ENCODE assay signal across 19 cellular contexts in genomic region chr4:5732158-5732557, GRCh38. TPM values are rescaled to one million over a fixed set of nuclear protein-coding genes. Genes with fewer than 3 reads are reported as not detected.
A peak's percentile ranks its signal among the peaks of the same experiment; 100 is the strongest.
DNase-seq lines count a peak whose midpoint lies in the region; ATAC-seq and TF ChIP-seq lines count a peak whose summit lies in the region.
"Had no signal": no experiment of that assay in that cellular context is flagged by ENCODE, and none has a peak within 500 bp of the region (broad histone marks: within the 10 kb centered on the region; RNA-seq: fewer than 3 reads in every experiment).

No MANE protein-coding gene starts in this region.

- peak overlapping the region in 5 of 7 donors; percentile 76 to 90 (median 81) for H3K27ac Mint-ChIP-seq in CD14-positive monocyte
- H3K27ac Mint-ChIP-seq: CD4-positive, alpha-beta T cell; CD8-positive, alpha-beta memory T cell; HFFc6 had no signal

- H3K36me3 Mint-ChIP-seq in CD14-positive monocyte: no peaks in the 10 kb centered on the region
- H3K36me3 Mint-ChIP-seq: CD8-positive, alpha-beta memory T cell had no signal

- H3K4me1 ChIP-seq in ACC112 (ENCODE audit: control insufficient read depth, insufficient read depth, low read length, unreplicated experiment) (peaks cover 10% of the 10 kb centered on the region), thoracic aorta (ENCODE audit: control insufficient read depth in 1 of 2, low read depth in 2 of 2) (peaks cover 14 to 30% of the 10 kb centered on the region in 2 donors), lower lobe of right lung (no peaks in the 10 kb centered on the region)
- H3K4me1 ChIP-seq: A549, HAP-1 had no signal

- peak overlapping the region; percentile 3; the same call in 1 of the 2 replicates for H3K27ac ChIP-seq in ACC112 (ENCODE audit: low read depth, low read length)
- H3K27ac ChIP-seq in thoracic aorta: peak overlapping the region; percentile 77 to 87
- no peak overlapping the region for H3K27ac ChIP-seq in lower lobe of right lung
- H3K27ac ChIP-seq: A549, C4-2B had no signal

- intact Hi-C loops in CD14-positive monocyte (cut with micrococcal nuclease): no loop called here
- intact Hi-C loops in sciatic nerve (cut with DNase I): no loop called here
- intact Hi-C loops in lower lobe of right lung (cut with DNase I): no loop called here

- H3K27me3 ChIP-seq in ACC112 (ENCODE audit: insufficient read depth, low read length): no peaks in the 10 kb centered on the region
- H3K27me3 ChIP-seq in thoracic aorta (replicated peaks; ENCODE audit: insufficient read depth): no peaks in the 10 kb centered on the region
- H3K27me3 ChIP-seq in lower lobe of right lung (ENCODE audit: low read depth): no peaks in the 10 kb centered on the region

- ATAC-seq in thoracic aorta (ENCODE audit: insufficient number of reproducible peaks, low FRiP score, low read depth) (no peak), sciatic nerve (no peak), lower lobe of right lung (no peak)
- ATAC-seq: A549, GM12878 had no signal

- H3K4me3 ChIP-seq in ACC112 (ENCODE audit: low read depth, low read length) (no peak overlapping the region), thoracic aorta (no peak overlapping the region), lower lobe of right lung (no peak overlapping the region)
- H3K4me3 ChIP-seq: A549, GM12878, HAP-1 had no signal

- peaks cover 23% of the 10 kb centered on the region for H3K4me1 Mint-ChIP-seq in CD14-positive monocyte
- H3K4me1 Mint-ChIP-seq: CD8-positive, alpha-beta memory T cell had no signal

- H3K9me3 Mint-ChIP-seq in CD14-positive monocyte: no peaks in the 10 kb centered on the region
- H3K9me3 Mint-ChIP-seq: CD4-positive, alpha-beta T cell; HFFc6 had no signal

- H3K36me3 ChIP-seq in ACC112 (ENCODE audit: insufficient read depth, low read length): peaks cover 34% of the 10 kb centered on the region
- peaks cover 15% of the 10 kb centered on the region for H3K36me3 ChIP-seq in thoracic aorta
- H3K36me3 ChIP-seq in lower lobe of right lung: peaks cover 51% of the 10 kb centered on the region
- H3K36me3 ChIP-seq: HAP-1 had no signal

- no peaks in the 10 kb centered on the region for H3K27me3 Mint-ChIP-seq in CD14-positive monocyte (ENCODE audit: low read depth in 3 of 3)
- H3K27me3 Mint-ChIP-seq: CD4-positive, alpha-beta T cell had no signal

- H3K79me2 ChIP-seq in ACC112 (ENCODE audit: control insufficient read depth, insufficient read depth, low read length, unreplicated experiment): peaks cover 17% of the 10 kb centered on the region

- H2AFZ ChIP-seq in ACC112 (ENCODE audit: low read length, unreplicated experiment): no peak overlapping the region

- no peaks in the 10 kb centered on the region for H3K9me3 ChIP-seq in thoracic aorta
- no peaks in the 10 kb centered on the region for H3K9me3 ChIP-seq in lower lobe of right lung
- H3K9me3 ChIP-seq: A549, HAP-1 had no signal

- TF ChIP-seq CTCF in CD14-positive monocyte (IDR thresholded peaks at IDR 0.05): no peak
- no peak for TF ChIP-seq CTCF in thoracic aorta (IDR thresholded peaks at IDR 0.05)
- no peak for TF ChIP-seq CTCF in lower lobe of right lung (IDR thresholded peaks at IDR 0.05)

- DNase-seq in CD14-positive monocyte (ENCODE audit: low spot score) (no peak), mesenteric fat pad (ENCODE audit: low spot score) (peak; percentile 41), thoracic aorta (ENCODE audit: low spot score) (no peak), sciatic nerve (ENCODE audit: low spot score) (no peak), lower lobe of right lung (no peak), NCI-H1105 treated with DMSO at 0.1 percent for 48 hours (lab: John Stamatoyannopoulos, UW) (no peak)
- DNase-seq: 8988T; CD4-positive, alpha-beta T cell; CD8-positive, alpha-beta memory T cell; DMS 273 treated with DMSO at 0.1 percent for 48 hours; DMS79; GDM1; GOT3; HFFc6 had no signal

- H3K4me3 Mint-ChIP-seq in CD14-positive monocyte: peak overlapping the region in 1 of 2 donors; percentile 59
- H3K4me3 Mint-ChIP-seq: CD4-positive, alpha-beta T cell; CD8-positive, alpha-beta memory T cell; HFFc6 had no signal

RNA-seq across cellular contexts. Expression of gene EVC, which starts 21.2 kb away (rescaled TPM):
- polyA plus RNA-seq in CD14-positive monocyte: not detected
- total RNA-seq in mesenteric fat pad (16.6 TPM), thoracic aorta (10 to 100 TPM; 65.1 to 88.5 TPM), sciatic nerve (71.3 TPM), lower lobe of right lung (24.3 TPM)

RNA-seq across cellular contexts. Expression of gene EVC2, which starts 23.8 kb away (rescaled TPM):
- under 1 TPM; 0.04 to 0.08 TPM for polyA plus RNA-seq in CD14-positive monocyte
- total RNA-seq in mesenteric fat pad (4.0 TPM), thoracic aorta (10 to 100 TPM; 21.4 to 24.2 TPM), sciatic nerve (12.5 TPM), lower lobe of right lung (4.9 TPM)
